9 cellular contexts compared by ENCODE assay signal in genomic region chr1:95002657-95003432, GRCh38.
DNase-seq lines count a peak whose midpoint lies in the region; ATAC-seq and TF ChIP-seq lines count a peak whose summit lies in the region.
"Had no signal": no experiment of that assay in that cellular context is flagged by ENCODE, and none has a peak within 500 bp of the region (broad histone marks: within the 10 kb centered on the region; RNA-seq: fewer than 3 reads in every experiment).

No MANE protein-coding gene starts in this region.

- H3K9me3 ChIP-seq in left lung (no peaks in the 10 kb centered on the region), thoracic aorta (no peaks in the 10 kb centered on the region)

- intact Hi-C loops in left lung (cut with DNase I) = no loop called here

- H3K27ac ChIP-seq in brain microvascular endothelial cell (peak overlapping the region; percentile 0), left lung (peak overlapping the region; percentile 23 to 73), thoracic aorta (peak overlapping the region in 1 of 2 donors; percentile 1)

- no peaks in the 10 kb centered on the region for H3K36me3 ChIP-seq in brain microvascular endothelial cell (replicated peaks)
- H3K36me3 ChIP-seq in left lung = no peaks in the 10 kb centered on the region
- no peaks in the 10 kb centered on the region for H3K36me3 ChIP-seq in thoracic aorta

- H3K4me3 ChIP-seq in brain microvascular endothelial cell (ENCODE audit: low read depth, low read length) = no peak overlapping the region
- H3K4me3 ChIP-seq in left lung = no peak overlapping the region
- peak overlapping the region; percentile 20 for H3K4me3 ChIP-seq in thoracic aorta

- peaks cover 5 to 10% of the 10 kb centered on the region in 2 donors for H3K4me1 ChIP-seq in left lung
- H3K4me1 ChIP-seq in thoracic aorta (ENCODE audit: control insufficient read depth in 1 of 2, low read depth in 2 of 2) = peaks cover 6 to 23% of the 10 kb centered on the region in 2 donors

- in situ Hi-C loops in brain microvascular endothelial cell (cut with HindIII; ENCODE audit: low pct_ligation_motif_present, low sequenced_read_pairs) = no loop called here

- TF ChIP-seq CTCF in brain microvascular endothelial cell (IDR thresholded peaks at IDR 0.05; ENCODE audit: low read depth, low read length, missing control alignments) = no peak
- TF ChIP-seq CTCF in left lung (IDR thresholded peaks at IDR 0.05) = no peak
- no peak for TF ChIP-seq CTCF in thoracic aorta (IDR thresholded peaks at IDR 0.05)

- H3K27me3 ChIP-seq in brain microvascular endothelial cell (replicated peaks) = no peaks in the 10 kb centered on the region
- H3K27me3 ChIP-seq in left lung = no peaks in the 10 kb centered on the region
- no peaks in the 10 kb centered on the region for H3K27me3 ChIP-seq in thoracic aorta (replicated peaks; ENCODE audit: insufficient read depth)

- DNase-seq in NCI-H1092 (lab: John Stamatoyannopoulos, UW) (peak; percentile 10), brain microvascular endothelial cell (no peak), left lung (no peak), thoracic aorta (ENCODE audit: low spot score) (no peak), T-helper 2 cell (no peak), HT-29 (ENCODE audit: low spot score) (no peak)
- DNase-seq: activated CD8-positive, alpha-beta memory T cell treated with anti-CD3 and anti-CD28 coated beads, Interleukin-2, amount 50 U/mL, for 4 hours had no signal

- ATAC-seq in left lung (peak; percentile 79), thoracic aorta (ENCODE audit: insufficient number of reproducible peaks, low FRiP score, low read depth) (no peak), GM19328 (IDR thresholded peaks at IDR 0.05; ENCODE audit: unreplicated experiment) (no peak)
- ATAC-seq: Panc1 had no signal
